In genomic region chr14:68814376-68815287, GRCh38 we compare ENCODE assay signal across 8 cellular contexts. TPM values are rescaled to one million over a fixed set of nuclear protein-coding genes. Genes with fewer than 3 reads are reported as not detected.
DNase-seq lines count a peak whose midpoint lies in the region; ATAC-seq and TF ChIP-seq lines count a peak whose summit lies in the region.

No MANE protein-coding gene starts in this region.

- no peaks in the 10 kb centered on the region for H3K27me3 ChIP-seq in CD4-positive, CD25-positive, alpha-beta regulatory T cell (ENCODE audit: control insufficient read depth, insufficient read depth, low read length)
- H3K27me3 ChIP-seq in aorta (ENCODE audit: control insufficient read depth in 1 of 2, insufficient read depth in 2 of 2, low read length in 1 of 2) = no peaks in the 10 kb centered on the region

- peak overlapping the region; percentile 87 to 91 (median 89) for H3K4me3 Mint-ChIP-seq in CD4-positive, CD25-positive, alpha-beta regulatory T cell
- peak overlapping the region; percentile 79 for H3K4me3 Mint-ChIP-seq in activated CD4-positive, alpha-beta T cell treated with anti-CD3 and anti-CD28 coated beads, Interleukin-2, amount 10 ng/mL, durations not matched to agents 24 days and 14 days
- peak overlapping the region; percentile 80 to 94 (median 87) for H3K4me3 Mint-ChIP-seq in naive B cell

- no peaks in the 10 kb centered on the region for H3K36me3 Mint-ChIP-seq in CD4-positive, CD25-positive, alpha-beta regulatory T cell
- no peaks in the 10 kb centered on the region for H3K36me3 Mint-ChIP-seq in activated CD4-positive, alpha-beta T cell treated with anti-CD3 and anti-CD28 coated beads, Interleukin-2, amount 10 ng/mL, durations not matched to agents 24 days and 14 days (ENCODE audit: low read depth)
- no peaks in the 10 kb centered on the region for H3K36me3 Mint-ChIP-seq in naive B cell

- peak in 2 of 3 donors; percentile 58 to 81 for DNase-seq in CD4-positive, CD25-positive, alpha-beta regulatory T cell
- peak; percentile 86 for DNase-seq in activated CD4-positive, alpha-beta T cell treated with anti-CD3 and anti-CD28 coated beads, Interleukin-2, amount 10 ng/mL, durations not matched to agents 24 days and 14 days
- peak; percentile 58 for DNase-seq in epidermal melanocyte (ENCODE audit: insufficient read length, low spot score)
- peak; percentile 85 for DNase-seq in naive B cell
- DNase-seq in aorta = peak in 1 of 2 donors; percentile 79
- no peak for DNase-seq in SKM-1 treated with dmso at 0.1 percent for 144 hours (lab: John Stamatoyannopoulos, UW; ENCODE audit: unreplicated experiment)

- peak overlapping the region; percentile 97 for H3K27ac ChIP-seq in CD4-positive, CD25-positive, alpha-beta regulatory T cell (ENCODE audit: insufficient read depth, low read length, poor library complexity, severe bottlenecking)
- peak overlapping the region; percentile 96 for H3K27ac ChIP-seq in KOPT-K1 (ENCODE audit: low read depth, low read length, poor library complexity, severe bottlenecking)
- H3K27ac ChIP-seq in aorta (ENCODE audit: low read depth in 1 of 2, low read length in 2 of 2) = peak overlapping the region; percentile 43 to 65

- H3K36me3 ChIP-seq in CD4-positive, CD25-positive, alpha-beta regulatory T cell (ENCODE audit: control insufficient read depth, insufficient read depth, low read length) = no peaks in the 10 kb centered on the region
- H3K36me3 ChIP-seq in KOPT-K1 (ENCODE audit: insufficient read depth, low read length) (no peaks in the 10 kb centered on the region), aorta (ENCODE audit: control insufficient read depth in 1 of 2, insufficient read depth in 2 of 2, low read length in 1 of 2) (no peaks in the 10 kb centered on the region)

- peak; percentile 32 to 35 for ATAC-seq in CD4-positive, CD25-positive, alpha-beta regulatory T cell (ENCODE audit: low read depth in 2 of 2)
- peak; percentile 67 to 70 for ATAC-seq in naive B cell (ENCODE audit: low read depth in 2 of 2)
- no peak for ATAC-seq in aorta (ENCODE audit: low FRiP score)

- H3K9me3 ChIP-seq in CD4-positive, CD25-positive, alpha-beta regulatory T cell (ENCODE audit: control insufficient read depth in 2 of 2, low read length in 2 of 2) = no peaks in the 10 kb centered on the region
- H3K9me3 ChIP-seq in KOPT-K1 (ENCODE audit: insufficient read depth, low read length, poor library complexity, severe bottlenecking) = no peaks in the 10 kb centered on the region
- no peaks in the 10 kb centered on the region for H3K9me3 ChIP-seq in aorta (ENCODE audit: control insufficient read depth, low read length)

- H3K27ac Mint-ChIP-seq in CD4-positive, CD25-positive, alpha-beta regulatory T cell = peak overlapping the region; percentile 94 to 98 (median 96)
- H3K27ac Mint-ChIP-seq in activated CD4-positive, alpha-beta T cell treated with anti-CD3 and anti-CD28 coated beads, Interleukin-2, amount 10 ng/mL, durations not matched to agents 24 days and 14 days = peak overlapping the region; percentile 90
- H3K27ac Mint-ChIP-seq in naive B cell = peak overlapping the region; percentile 95 to 100 (median 98)

- H3K9me3 Mint-ChIP-seq in CD4-positive, CD25-positive, alpha-beta regulatory T cell = no peaks in the 10 kb centered on the region
- no peaks in the 10 kb centered on the region for H3K9me3 Mint-ChIP-seq in activated CD4-positive, alpha-beta T cell treated with anti-CD3 and anti-CD28 coated beads, Interleukin-2, amount 10 ng/mL, durations not matched to agents 24 days and 14 days
- H3K9me3 Mint-ChIP-seq in naive B cell = no peaks in the 10 kb centered on the region

- intact Hi-C loops in activated CD4-positive, alpha-beta T cell treated with anti-CD3 and anti-CD28 coated beads, Interleukin-2, amount 10 ng/mL, durations not matched to agents 24 days and 14 days (cut with micrococcal nuclease) = loop anchor here (2.0 to 10.0 kb wide), 4 partner anchors 32 to 1120 kb away; partner anchors contain the start of genes RAD51B, RDH11 and ZFYVE26
- intact Hi-C loops in aorta (cut with DNase I) = loop anchor here in 1 of 2 donors (2.0 to 5.0 kb wide), 2 partner anchors 566 to 872 kb away; no protein-coding TSS in a partner anchor

- peaks cover 12 to 78% (median 45%) of the 10 kb centered on the region in 4 donors for H3K4me1 Mint-ChIP-seq in CD4-positive, CD25-positive, alpha-beta regulatory T cell
- H3K4me1 Mint-ChIP-seq in activated CD4-positive, alpha-beta T cell treated with anti-CD3 and anti-CD28 coated beads, Interleukin-2, amount 10 ng/mL, durations not matched to agents 24 days and 14 days = peaks cover 48% of the 10 kb centered on the region
- H3K4me1 Mint-ChIP-seq in naive B cell = peaks cover 49 to 92% (median 71%) of the 10 kb centered on the region in 3 donors

- H3K4me3 ChIP-seq in CD4-positive, CD25-positive, alpha-beta regulatory T cell (ENCODE audit: low read depth, low read length) = peak overlapping the region; percentile 87
- H3K4me3 ChIP-seq in aorta (ENCODE audit: low read length in 2 of 2) = no peak overlapping the region

- peaks cover 54% of the 10 kb centered on the region for H3K4me1 ChIP-seq in CD4-positive, CD25-positive, alpha-beta regulatory T cell (ENCODE audit: control insufficient read depth, insufficient read depth, low read length, poor library complexity, severe bottlenecking)
- H3K4me1 ChIP-seq in aorta (ENCODE audit: control insufficient read depth in 1 of 2, insufficient read depth in 2 of 2, low read length in 2 of 2) = peaks cover 0 to 3% of the 10 kb centered on the region in 2 donors

- whole genome bisulfite sequencing in aorta, 2 donors = 16 to 19% methylated on average over 14 of the region's 14 CpGs

- peak; percentile 42 for TF ChIP-seq POLR2A in GM19193 (IDR thresholded peaks at IDR 0.05; ENCODE audit: extremely low read depth, insufficient read depth, insufficient read length)

- H3K27me3 Mint-ChIP-seq in CD4-positive, CD25-positive, alpha-beta regulatory T cell = no peaks in the 10 kb centered on the region
- no peaks in the 10 kb centered on the region for H3K27me3 Mint-ChIP-seq in activated CD4-positive, alpha-beta T cell treated with anti-CD3 and anti-CD28 coated beads, Interleukin-2, amount 10 ng/mL, durations not matched to agents 24 days and 14 days
- H3K27me3 Mint-ChIP-seq in naive B cell = no peaks in the 10 kb centered on the region

RNA-seq across cellular contexts. Expression of gene ZFP36L1, which starts 21.8 kb away (rescaled TPM):
- 200 TPM for total RNA-seq in CD4-positive, CD25-positive, alpha-beta regulatory T cell
- polyA plus RNA-seq in CD4-positive, CD25-positive, alpha-beta regulatory T cell = 100 to 1,000 TPM in 2 of 4 donors, 10 to 100 TPM in 2; 78.5 to 116 (median 105) TPM
- 106 TPM in 2 replicates for total RNA-seq in activated CD4-positive, alpha-beta T cell treated with anti-CD3 and anti-CD28 coated beads, Interleukin-2, amount 10 ng/mL, durations not matched to agents 24 days and 14 days
- polyA plus RNA-seq in naive B cell (ENCODE audit: low read depth in 6 of 6) = 100 to 1,000 TPM in 5 of 6 donors, 10 to 100 TPM in 1; 99.2 to 447 (median 302) TPM
- total RNA-seq in aorta = 100 to 1,000 TPM; 302 to 388 TPM
- polyA plus RNA-seq in aorta = 10 to 100 TPM; 35.3 to 48.6 TPM
